ENCODE assay signal across 16 cellular contexts in the genomic region with DNA sequence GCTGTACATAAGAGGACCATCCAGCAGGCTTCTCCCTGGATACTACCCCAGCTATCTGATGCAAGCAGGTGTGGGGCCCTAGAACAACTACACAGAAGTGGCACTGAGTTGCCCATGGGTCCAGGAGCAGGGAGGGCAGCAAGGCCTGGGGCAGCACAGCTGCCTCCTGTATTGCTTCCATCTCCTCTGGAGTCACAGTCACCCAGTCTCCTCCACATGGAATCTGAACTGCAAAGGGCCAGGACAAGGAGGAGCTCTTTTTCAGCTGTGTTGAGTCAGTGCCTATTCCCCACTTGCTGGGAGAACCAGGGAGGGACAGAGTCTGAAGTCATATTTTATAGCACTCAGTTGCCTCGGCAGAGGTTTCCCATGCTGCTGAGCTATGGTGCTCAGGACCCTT.
DNase-seq lines count a peak whose midpoint lies in the region; ATAC-seq and TF ChIP-seq lines count a peak whose summit lies in the region.
"Had no signal": no experiment of that assay in that cellular context is flagged by ENCODE, and none has a peak within 500 bp of the region (broad histone marks: within the 10 kb centered on the region; RNA-seq: fewer than 3 reads in every experiment).

No MANE protein-coding gene starts in this region.

- peaks cover 45 to 47% of the 10 kb centered on the region in 2 donors for H3K36me3 Mint-ChIP-seq in CD14-positive monocyte
- peaks cover 43% of the 10 kb centered on the region for H3K36me3 Mint-ChIP-seq in activated naive CD8-positive, alpha-beta T cell treated with anti-CD3 and anti-CD28 coated beads for 36 hours
- peaks cover 0 to 5% (median 4%) of the 10 kb centered on the region in 3 donors for H3K36me3 Mint-ChIP-seq in naive thymus-derived CD8-positive, alpha-beta T cell

- H3K4me1 Mint-ChIP-seq in CD14-positive monocyte, result peaks cover 24% of the 10 kb centered on the region
- H3K4me1 Mint-ChIP-seq in activated naive CD8-positive, alpha-beta T cell treated with anti-CD3 and anti-CD28 coated beads for 36 hours, result peaks cover 72% of the 10 kb centered on the region
- peaks cover 55 to 96% (median 94%) of the 10 kb centered on the region in 4 donors for H3K4me1 Mint-ChIP-seq in naive thymus-derived CD8-positive, alpha-beta T cell

- H3K4me2 ChIP-seq in DND-41 (ENCODE audit: insufficient read depth, low read length), result peak overlapping the region; percentile 48
- H3K4me2 ChIP-seq: KMS-11 had no signal

- H3K27me3 Mint-ChIP-seq in CD14-positive monocyte (ENCODE audit: low read depth in 3 of 3), result peaks cover 0 to 5% (median 3%) of the 10 kb centered on the region in 3 donors
- no peaks in the 10 kb centered on the region for H3K27me3 Mint-ChIP-seq in activated naive CD8-positive, alpha-beta T cell treated with anti-CD3 and anti-CD28 coated beads for 36 hours
- no peaks in the 10 kb centered on the region for H3K27me3 Mint-ChIP-seq in naive thymus-derived CD8-positive, alpha-beta T cell
- H3K27me3 Mint-ChIP-seq: B cell had no signal

- ATAC-seq in DND-41 (ENCODE audit: insufficient read depth, low read depth) (no peak), HG02938 (IDR thresholded peaks at IDR 0.05; ENCODE audit: unreplicated experiment) (no peak)
- ATAC-seq in naive thymus-derived CD8-positive, alpha-beta T cell, result no peak

- intact Hi-C loops in CD14-positive monocyte (cut with micrococcal nuclease), result loop anchor here in 1 of 2 donors (10.0 kb wide), 1 partner anchor 774 kb away; no protein-coding TSS in a partner anchor

- H3K4me3 ChIP-seq in DND-41 (ENCODE audit: low read depth in 1 of 2, low read length in 2 of 2), result peak overlapping the region in 1 of 2 experiments; percentile 6; a peak in 1 of 4 replicates

- no peaks in the 10 kb centered on the region; the same call in 1 of the 2 replicates for H3K79me2 ChIP-seq in DND-41 (ENCODE audit: insufficient read depth, low read length)

- H3K27me3 ChIP-seq in DND-41 (ENCODE audit: insufficient read depth, low read length, poor library complexity), result no peaks in the 10 kb centered on the region
- H3K27me3 ChIP-seq: brain microvascular endothelial cell had no signal

- no peak for TF ChIP-seq CTCF in CD14-positive monocyte (IDR thresholded peaks at IDR 0.05)
- TF ChIP-seq CTCF in DND-41 (IDR thresholded peaks at IDR 0.05; ENCODE audit: borderline replicate concordance, extremely low read depth, low read length, poor library complexity, severe bottlenecking), result no peak

- no peak overlapping the region for H3K27ac Mint-ChIP-seq in CD14-positive monocyte
- peak overlapping the region; percentile 65 for H3K27ac Mint-ChIP-seq in activated naive CD8-positive, alpha-beta T cell treated with anti-CD3 and anti-CD28 coated beads for 36 hours
- peak overlapping the region; percentile 89 to 97 (median 94) for H3K27ac Mint-ChIP-seq in naive thymus-derived CD8-positive, alpha-beta T cell
- H3K27ac Mint-ChIP-seq: activated T-helper 2 cell treated with anti-CD3 and anti-CD28 coated beads, Interferon-gamma antibody, Interleukin-2, Interleukin-4, amounts not matched to agents 10 μg/mL and 5 μg/mL and 100 μg/mL, durations not matched to agents 14 hours and 24 hours and 36 hours; B cell had no signal

- H3K27ac ChIP-seq in DND-41 (ENCODE audit: low read length), result peak overlapping the region; percentile 80
- H3K27ac ChIP-seq: brain microvascular endothelial cell, HL-60, KMS-11 had no signal

- peaks cover 13% of the 10 kb centered on the region for H3K9me3 ChIP-seq in DND-41 (ENCODE audit: insufficient read depth, low read length, severe bottlenecking)

- H3K4me3 Mint-ChIP-seq in CD14-positive monocyte, result no peak overlapping the region
- H3K4me3 Mint-ChIP-seq in activated naive CD8-positive, alpha-beta T cell treated with anti-CD3 and anti-CD28 coated beads for 36 hours, result no peak overlapping the region
- peak overlapping the region in 8 of 10 donors; percentile 62 to 82 (median 74) for H3K4me3 Mint-ChIP-seq in naive thymus-derived CD8-positive, alpha-beta T cell
- H3K4me3 Mint-ChIP-seq: B cell had no signal

- H3K9me3 Mint-ChIP-seq in CD14-positive monocyte, result peaks cover 7 to 28% (median 16%) of the 10 kb centered on the region in 7 donors
- peaks cover 18% of the 10 kb centered on the region for H3K9me3 Mint-ChIP-seq in activated naive CD8-positive, alpha-beta T cell treated with anti-CD3 and anti-CD28 coated beads for 36 hours
- H3K9me3 Mint-ChIP-seq in naive thymus-derived CD8-positive, alpha-beta T cell, result peaks cover 0 to 7% (median 0%) of the 10 kb centered on the region in 9 donors

- POLR2A ChIA-PET in naive thymus-derived CD8-positive, alpha-beta T cell (lab: Charles Lee), result interaction anchor here (0.7 to 6.9 kb wide), 8 partner anchors 9 to 172 kb away, joined by 3 to 80 read pairs (median 10); no protein-coding TSS in a partner anchor

- H2AFZ ChIP-seq in DND-41 (ENCODE audit: low read depth, low read length), result peak overlapping the region; percentile 23; the same call in 1 of the 2 replicates

- peak; percentile 35 for DNase-seq in CD14-positive monocyte (ENCODE audit: low spot score)
- DNase-seq in DND-41, result no peak
- DNase-seq in activated naive CD8-positive, alpha-beta T cell treated with anti-CD3 and anti-CD28 coated beads for 36 hours, result no peak
- peak in 1 of 10 donors; percentile 9 for DNase-seq in naive thymus-derived CD8-positive, alpha-beta T cell
- DNase-seq in medulla oblongata (ENCODE audit: extremely low spot score), result no peak
- DNase-seq in amygdala (lab: John Stamatoyannopoulos, UW), result no peak
- DNase-seq: brain microvascular endothelial cell; DMS79; left cardiac atrium; NCI-H1417; NK-92 treated with Interleukin-12 subunit alpha and Interleukin-12 subunit beta, amount 100 ng/mL, for 24 hours had no signal

- H3K36me3 ChIP-seq in DND-41 (ENCODE audit: insufficient read depth, low read length), result peaks cover 9% of the 10 kb centered on the region; the same call in 1 of the 2 replicates
- H3K36me3 ChIP-seq: brain microvascular endothelial cell had no signal

- peak overlapping the region; percentile 43 for H3K9ac ChIP-seq in DND-41 (ENCODE audit: low read depth, low read length)
- H3K9ac ChIP-seq: KMS-11 had no signal

- H4K20me1 ChIP-seq in DND-41 (ENCODE audit: insufficient read depth, low read length), result no peaks in the 10 kb centered on the region

- peaks cover 52% of the 10 kb centered on the region for H3K4me1 ChIP-seq in DND-41 (ENCODE audit: insufficient read depth, low read length)

Comparison
In these comparisons a context has a peak if more than half of its experiments do, and no peak if none do; other contexts are left out.
1. H3K27ac Mint-ChIP-seq: peak in activated naive CD8-positive, alpha-beta T cell treated with anti-CD3 and anti-CD28 coated beads for 36 hours (single experiment) and naive thymus-derived CD8-positive, alpha-beta T cell (10 of 10); none in CD14-positive monocyte (0 of 7).
2. H3K4me3 Mint-ChIP-seq: peak in naive thymus-derived CD8-positive, alpha-beta T cell (8 of 10); none in CD14-positive monocyte (0 of 2) and activated naive CD8-positive, alpha-beta T cell treated with anti-CD3 and anti-CD28 coated beads for 36 hours (single experiment).